Comparison of ENCODE assay signal across 8 cellular contexts in the genomic region with DNA sequence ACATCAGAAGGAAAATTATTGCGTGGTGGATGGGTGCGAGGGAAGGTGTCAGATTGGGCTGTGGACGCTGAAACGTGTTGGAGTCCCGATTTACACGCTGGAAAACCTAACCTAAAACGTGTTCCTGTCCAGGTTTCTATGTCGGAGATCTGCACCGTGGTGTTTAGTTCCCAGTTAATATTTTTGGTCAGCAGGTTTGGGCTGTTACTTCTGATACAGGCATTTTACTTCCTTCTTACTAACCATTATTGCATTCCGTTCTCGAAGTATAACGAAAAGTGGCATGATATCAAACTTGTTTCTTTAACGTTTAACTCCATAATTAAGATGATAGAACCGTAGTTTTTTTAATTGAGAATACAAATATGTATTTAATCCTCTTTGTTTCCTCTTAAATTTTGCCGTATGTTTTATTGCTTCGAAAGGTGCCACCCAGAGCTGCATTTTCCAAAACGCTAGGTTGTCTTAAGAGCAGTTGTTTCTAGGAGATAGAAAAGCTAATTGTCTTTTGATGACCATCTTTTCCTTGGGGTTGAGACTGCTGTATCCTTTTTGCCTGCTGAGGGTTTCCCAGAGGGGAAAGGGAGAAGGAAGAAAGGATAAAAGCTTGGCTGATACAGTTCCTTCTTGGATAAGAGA. TPM values are rescaled to one million over a fixed set of nuclear protein-coding genes. Genes with fewer than 3 reads are reported as not detected.
DNase-seq lines count a peak whose midpoint lies in the region; ATAC-seq and TF ChIP-seq lines count a peak whose summit lies in the region.

No MANE protein-coding gene starts in this region.

- H3K79me2 ChIP-seq in neural progenitor cell (ENCODE audit: low read depth), result peaks cover 12% of the 10 kb centered on the region

- peak overlapping the region; percentile 85 for H3K27ac Mint-ChIP-seq in CD4-positive, alpha-beta T cell
- H3K27ac Mint-ChIP-seq in effector memory CD8-positive, alpha-beta T cell, result peak overlapping the region in 1 of 2 donors; percentile 16
- peak overlapping the region; percentile 65 for H3K27ac Mint-ChIP-seq in neural progenitor cell

- peaks cover 27% of the 10 kb centered on the region for H3F3A ChIP-seq in neural progenitor cell (ENCODE audit: low read depth)

- H3K9ac ChIP-seq in NT2/D1 (ENCODE audit: insufficient read length, low read depth) (peak overlapping the region; percentile 90), neural progenitor cell (no peak overlapping the region)

- CTCF ChIA-PET in CD4-positive, alpha-beta T cell (lab: Charles Lee), result interaction anchor here (1.5 to 4.5 kb wide), 2 partner anchors 53 to 63 kb away, joined by 9 to 19 read pairs; no protein-coding TSS in a partner anchor

- H3K4me3 Mint-ChIP-seq in CD4-positive, alpha-beta T cell, result peak overlapping the region; percentile 96
- peak overlapping the region; percentile 78 to 79 for H3K4me3 Mint-ChIP-seq in effector memory CD8-positive, alpha-beta T cell
- H3K4me3 Mint-ChIP-seq in neural progenitor cell, result peak overlapping the region; percentile 91

- H3K27me3 Mint-ChIP-seq in CD4-positive, alpha-beta T cell, result no peaks in the 10 kb centered on the region
- H3K27me3 Mint-ChIP-seq in effector memory CD8-positive, alpha-beta T cell, result no peaks in the 10 kb centered on the region
- peaks cover 11% of the 10 kb centered on the region for H3K27me3 Mint-ChIP-seq in neural progenitor cell (ENCODE audit: insufficient read depth, low read depth)

- H3K9me3 ChIP-seq in CD4-positive, alpha-beta T cell (ENCODE audit: control insufficient read depth, low read length), result no peaks in the 10 kb centered on the region
- H3K9me3 ChIP-seq in NT2/D1 (ENCODE audit: insufficient read depth, low read length), result no peaks in the 10 kb centered on the region
- H3K9me3 ChIP-seq in neural progenitor cell (ENCODE audit: low read depth), result no peaks in the 10 kb centered on the region

- H3K4me3 ChIP-seq in NT2/D1 (ENCODE audit: insufficient read length, low read depth), result peak overlapping the region; percentile 76
- H3K4me3 ChIP-seq in neural progenitor cell, result peak overlapping the region; percentile 89

- peak overlapping the region; percentile 95 for H3K4me2 ChIP-seq in neural progenitor cell

- peaks cover 10% of the 10 kb centered on the region for H3K36me3 Mint-ChIP-seq in CD4-positive, alpha-beta T cell (ENCODE audit: low read depth)
- peaks cover 18% of the 10 kb centered on the region for H3K36me3 Mint-ChIP-seq in effector memory CD8-positive, alpha-beta T cell (ENCODE audit: insufficient read depth)
- H3K36me3 Mint-ChIP-seq in neural progenitor cell, result peaks cover 3% of the 10 kb centered on the region

- H3K27me3 ChIP-seq in CD4-positive, alpha-beta T cell (ENCODE audit: control insufficient read depth, insufficient read depth, low read length), result no peaks in the 10 kb centered on the region
- H3K27me3 ChIP-seq in NT2/D1 (ENCODE audit: insufficient read depth, insufficient read length) (peaks cover 23% of the 10 kb centered on the region), neural progenitor cell (peaks cover 25% of the 10 kb centered on the region)

- POLR2A ChIA-PET in CD4-positive, alpha-beta T cell (lab: Charles Lee), result interaction anchor here (1.2 to 1.7 kb wide), 2 partner anchors 10 to 53 kb away, joined by 4 to 8 read pairs; no protein-coding TSS in a partner anchor

- H3K27ac ChIP-seq in CD4-positive, alpha-beta T cell (ENCODE audit: low read depth, low read length), result no peak overlapping the region
- no peak overlapping the region for H3K27ac ChIP-seq in neural progenitor cell

- ATAC-seq in CD4-positive, alpha-beta T cell (ENCODE audit: poor library complexity), result no peak
- no peak for ATAC-seq in effector memory CD8-positive, alpha-beta T cell (replicated peaks)

- H3K36me3 ChIP-seq in NT2/D1 (ENCODE audit: insufficient read depth, insufficient read length, low read length) (no peaks in the 10 kb centered on the region), neural progenitor cell (no peaks in the 10 kb centered on the region)

- intact Hi-C loops in CD4-positive, alpha-beta T cell (cut with DNase I, micrococcal nuclease), result loop anchor here (2.0 to 10.0 kb wide), 7 partner anchors 37 to 469 kb away; partner anchors contain the start of genes PTTG1IP (in 2 of the 2), POFUT2 (in 1 of the 2) and SLC19A1 (in 1 of the 2)

- peaks cover 24% of the 10 kb centered on the region for H4K20me1 ChIP-seq in neural progenitor cell (ENCODE audit: low read depth)

- no peak for DNase-seq in CD4-positive, alpha-beta T cell
- DNase-seq in NT2/D1 (ENCODE audit: low read depth, low spot score) (no peak), neural progenitor cell (ENCODE audit: low spot score) (no peak), NCI-H1930 (lab: John Stamatoyannopoulos, UW) (no peak), NCI-H2029 (lab: John Stamatoyannopoulos, UW) (no peak), SIG-M5 (lab: John Stamatoyannopoulos, UW) (no peak)
- DNase-seq in effector memory CD8-positive, alpha-beta T cell, result no peak
- no peak for DNase-seq in stimulated activated CD4-positive, alpha-beta T cell treated with anti-CD3 and anti-CD28 coated beads, Interleukin-15, amount 100 ng/mL, for 24 hours

- H2AFZ ChIP-seq in neural progenitor cell (replicated peaks), result peak overlapping the region; percentile 87

- peaks cover 57% of the 10 kb centered on the region for H3K4me1 Mint-ChIP-seq in CD4-positive, alpha-beta T cell (ENCODE audit: low read depth)
- H3K4me1 Mint-ChIP-seq in effector memory CD8-positive, alpha-beta T cell (ENCODE audit: low read depth in 2 of 2), result peaks cover 43 to 49% of the 10 kb centered on the region in 2 donors
- peaks cover 31% of the 10 kb centered on the region for H3K4me1 Mint-ChIP-seq in neural progenitor cell

- H3K4me1 ChIP-seq in NT2/D1 (ENCODE audit: insufficient read depth, insufficient read length) (no peaks in the 10 kb centered on the region), neural progenitor cell (peaks cover 16% of the 10 kb centered on the region)

- TF ChIP-seq CTCF in CD4-positive, alpha-beta T cell (IDR thresholded peaks at IDR 0.05), result no peak
- TF ChIP-seq CTCF in neural progenitor cell (IDR thresholded peaks at IDR 0.05), result no peak

- no peaks in the 10 kb centered on the region for H3K9me3 Mint-ChIP-seq in CD4-positive, alpha-beta T cell
- H3K9me3 Mint-ChIP-seq in effector memory CD8-positive, alpha-beta T cell, result no peaks in the 10 kb centered on the region
- H3K9me3 Mint-ChIP-seq in neural progenitor cell, result no peaks in the 10 kb centered on the region

RNA-seq across cellular contexts. Expression of gene ADARB1, which starts 1.3 kb away (rescaled TPM):
- 10 to 100 TPM; 27.5 to 28.6 TPM for total RNA-seq in CD4-positive, alpha-beta T cell
- 5.1 and 8.4 TPM in 2 replicates for total RNA-seq in neural progenitor cell (ENCODE audit: low replicate concordance)
